ENCODE assay signal across 6 cellular contexts in the genomic region with DNA sequence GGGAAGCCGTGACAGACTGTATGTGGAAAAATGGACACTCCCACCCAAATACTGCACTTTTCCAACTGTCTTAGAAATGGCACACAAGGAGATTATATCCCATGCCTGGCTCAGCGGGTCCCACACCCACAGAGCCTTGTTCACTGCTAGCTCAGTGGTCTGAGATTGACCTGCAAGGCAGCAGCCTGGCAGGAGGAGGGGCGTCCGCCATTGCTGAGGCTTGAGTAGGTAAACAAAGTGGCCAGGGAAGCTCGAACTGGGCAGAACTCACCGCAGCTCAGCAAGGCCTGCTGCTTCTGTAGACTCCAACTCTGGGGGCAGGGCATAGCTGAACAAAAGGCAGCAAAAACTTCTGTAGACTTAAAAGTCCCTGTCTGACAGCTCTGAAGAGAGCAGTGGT.
"Had no signal": no experiment of that assay in that cellular context is flagged by ENCODE, and none has a peak within 500 bp of the region (broad histone marks: within the 10 kb centered on the region; RNA-seq: fewer than 3 reads in every experiment).

No MANE protein-coding gene starts in this region.

- H3K4me3 ChIP-seq: GM23338, K562 had no signal

- DNase-seq: H9, HCEC 1CT, IMR-90, KG1 had no signal

- ATAC-seq: GM23338, K562 had no signal
